ENCODE assay signal across 18 cellular contexts in the genomic region with DNA sequence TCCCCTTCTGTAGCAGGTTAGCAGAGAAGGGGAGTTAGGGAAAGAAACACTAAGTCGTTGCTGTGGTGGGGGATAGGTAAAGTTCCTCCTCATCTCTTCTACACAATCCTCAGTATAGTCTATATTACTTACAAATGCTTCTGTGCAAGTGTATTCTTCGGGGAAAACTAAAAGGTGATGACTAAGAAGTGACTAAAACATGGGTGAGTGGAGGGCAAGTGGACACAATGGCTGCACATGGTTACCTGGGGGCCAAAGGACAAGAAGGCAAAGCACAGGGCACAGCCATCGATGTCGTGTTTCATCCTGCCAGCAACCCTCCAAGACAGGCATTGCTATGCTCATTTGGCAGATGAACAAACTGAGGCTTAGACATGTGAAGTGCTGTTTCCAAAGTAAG. TPM values are rescaled to one million over a fixed set of nuclear protein-coding genes. Genes with fewer than 3 reads are reported as not detected.
"Had no signal": no experiment of that assay in that cellular context is flagged by ENCODE, and none has a peak within 500 bp of the region (broad histone marks: within the 10 kb centered on the region; RNA-seq: fewer than 3 reads in every experiment).

No MANE protein-coding gene starts in this region.

- H3K27ac ChIP-seq: dorsolateral prefrontal cortex, esophagus squamous epithelium, heart left ventricle, left lung, right atrium auricular region, tibial nerve, vagina had no signal

- H3K36me3 ChIP-seq: esophagus squamous epithelium, heart left ventricle, left lung, right atrium auricular region, tibial nerve, vagina had no signal

- H3K9me3 ChIP-seq: esophagus squamous epithelium, left lung, right atrium auricular region, vagina had no signal

- ATAC-seq: heart left ventricle; left lung; stimulated activated effector memory CD8-positive, alpha-beta T cell treated with anti-CD3 and anti-CD28 coated beads, Interleukin-12 subunit alpha, Interleukin-12 subunit beta, amount 100 ng/mL, for 72 hours had no signal

- FAIRE-seq: small intestine, TTC549 had no signal

- H3K27me3 ChIP-seq: left lung, right atrium auricular region, tibial nerve, vagina had no signal

- H3K4me3 ChIP-seq: dorsolateral prefrontal cortex, esophagus squamous epithelium, heart left ventricle, left lung, right atrium auricular region, tibial nerve, vagina had no signal

- H3K4me1 ChIP-seq: heart left ventricle, left lung, right atrium auricular region, tibial nerve, vagina had no signal

- DNase-seq: activated CD4-positive, alpha-beta T cell treated with anti-CD3 and anti-CD28 coated beads, Interleukin-2, amount 50 U/mL, for 1 hour; activated CD4-positive, CD25-positive, alpha-beta regulatory T cell; activated effector memory CD4-positive, alpha-beta T cell treated with Interleukin-2 at 50 U/mL for 16 hours; dorsolateral prefrontal cortex; esophagus squamous epithelium; foreskin melanocyte; heart left ventricle; left lung; posterior cingulate gyrus; small intestine; T-helper 2 cell had no signal

RNA-seq across cellular contexts. Expression of a gene that starts 35.5 kb away (rescaled TPM):
- total RNA-seq: activated CD8-positive, alpha-beta memory T cell treated with anti-CD3 and anti-CD28 coated beads for 36 hours; chondrocyte; esophagus squamous epithelium; left lung; right atrium auricular region; tibial nerve had no signal
- polyA plus RNA-seq: heart left ventricle had no signal
